In genomic region chr1:152185544-152186391, GRCh38 we compare ENCODE assay signal across 8 cellular contexts. TPM values are rescaled to one million over a fixed set of nuclear protein-coding genes. Genes with fewer than 3 reads are reported as not detected.
DNase-seq lines count a peak whose midpoint lies in the region; ATAC-seq, FAIRE-seq and TF ChIP-seq lines count a peak whose summit lies in the region.

No MANE protein-coding gene starts in this region.

- peak; percentile 79 for TF ChIP-seq CTCF in bronchial epithelial cell (IDR thresholded peaks at IDR 0.05; ENCODE audit: insufficient read depth, low read length, severe bottlenecking)

- H3K9me3 ChIP-seq in T-helper 17 cell (ENCODE audit: control insufficient read depth, low read length, poor library complexity, severe bottlenecking) = no peaks in the 10 kb centered on the region

- ATAC-seq in GM19351 (IDR thresholded peaks at IDR 0.05; ENCODE audit: unreplicated experiment) (peak; percentile 42), T-helper 17 cell (peak; percentile 64), HG02970 (IDR thresholded peaks at IDR 0.05; ENCODE audit: low FRiP score, unreplicated experiment) (no peak)

- no peaks in the 10 kb centered on the region for H3K36me3 ChIP-seq in bronchial epithelial cell (ENCODE audit: control insufficient read depth, insufficient read depth, low read length)

- H3K36me3 Mint-ChIP-seq in T-helper 17 cell (ENCODE audit: low read depth) = no peaks in the 10 kb centered on the region

- peaks cover 13% of the 10 kb centered on the region for H3K4me1 Mint-ChIP-seq in T-helper 17 cell

- H3K27ac Mint-ChIP-seq in T-helper 17 cell = no peak overlapping the region

- H3K4me3 ChIP-seq in bronchial epithelial cell (ENCODE audit: low read depth, low read length) = no peak overlapping the region

- no peaks in the 10 kb centered on the region for H3K27me3 ChIP-seq in bronchial epithelial cell (ENCODE audit: control insufficient read depth, insufficient read depth, low read length)

- no peak for FAIRE-seq in bronchial epithelial cell (lab: Jason Lieb, UNC)

- H3K27me3 Mint-ChIP-seq in T-helper 17 cell = peaks cover 24% of the 10 kb centered on the region

- no peak overlapping the region for H3K4me3 Mint-ChIP-seq in T-helper 17 cell

- DNase-seq in AML-193 (lab: John Stamatoyannopoulos, UW) = peak; percentile 52 to 65
- peak; percentile 28 for DNase-seq in NCI-H1436 treated with DMSO at 0.1 percent for 48 hours (lab: John Stamatoyannopoulos, UW)
- peak in 2 of 3 donors; percentile 12 to 16 for DNase-seq in T-helper 17 cell
- peak; percentile 78 for DNase-seq in bronchial epithelial cell (ENCODE audit: low read depth)
- peak; percentile 69 for DNase-seq in kidney glomerular epithelial cell (lab: John Stamatoyannopoulos, UW)
- peak; percentile 40 for DNase-seq in stimulated activated CD8-positive, alpha-beta memory T cell treated with anti-CD3 and anti-CD28 coated beads, Interleukin-4, amount 100 ng/mL, for 48 hours

RNA-seq across cellular contexts. Expression of gene RPTN, which starts 26.7 kb away (rescaled TPM):
- total RNA-seq in T-helper 17 cell (not detected), bronchial epithelial cell (0.53 and 2.9 TPM in 2 replicates)

RNA-seq across cellular contexts. Expression of gene HRNR, which starts 38.2 kb away (rescaled TPM):
- not detected for total RNA-seq in T-helper 17 cell
- total RNA-seq in bronchial epithelial cell = under 0.01 and 0.26 TPM in 2 replicates

Comparison
In these comparisons a context has a peak if more than half of its experiments do, and no peak if none do; other contexts are left out.
1. DNase-seq: peak in every context shown above with its lines; median percentile 78 in bronchial epithelial cell; 69 in kidney glomerular epithelial cell; 58 in AML-193; 40 in stimulated activated CD8-positive, alpha-beta memory T cell treated with anti-CD3 and anti-CD28 coated beads, Interleukin-4, amount 100 ng/mL, for 48 hours; 28 in NCI-H1436 treated with DMSO at 0.1 percent for 48 hours; 14 in T-helper 17 cell.